In the genomic region with DNA sequence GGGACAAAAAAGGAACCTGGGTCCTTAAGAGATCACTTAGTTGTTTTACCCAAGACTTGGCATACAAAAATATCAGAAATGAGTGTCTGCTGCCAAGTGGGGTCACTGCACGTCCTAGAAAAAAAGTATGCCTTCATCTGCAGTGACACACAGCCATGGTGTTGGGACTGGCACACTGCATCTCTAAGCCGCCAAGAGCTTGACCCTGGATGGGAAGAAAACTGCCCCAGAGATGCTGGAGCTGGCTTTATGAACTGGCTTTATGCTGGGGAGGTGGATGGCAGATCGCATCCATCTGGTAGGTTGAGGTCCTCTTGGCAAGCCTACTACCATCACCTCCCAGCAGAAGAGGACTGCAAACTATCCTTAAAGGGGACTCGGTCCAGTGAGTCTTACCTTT, we compare ENCODE assay signal across 10 cellular contexts. TPM values are rescaled to one million over a fixed set of nuclear protein-coding genes. Genes with fewer than 3 reads are reported as not detected.
DNase-seq lines count a peak whose midpoint lies in the region; ATAC-seq, FAIRE-seq and TF ChIP-seq lines count a peak whose summit lies in the region.
"Had no signal": no experiment of that assay in that cellular context is flagged by ENCODE, and none has a peak within 500 bp of the region (broad histone marks: within the 10 kb centered on the region; RNA-seq: fewer than 3 reads in every experiment).

No MANE protein-coding gene starts in this region.

- SMC1A ChIA-PET in GM12878 (lab: Charles Lee; ENCODE audit: uncharacterized antibody, unreplicated experiment): interaction anchor here (1.0 to 18.8 kb wide), 9 partner anchors 8 to 51 kb away, joined by 3 to 300 read pairs (median 7); partner anchors contain the start of gene IRF1

- no peak overlapping the region for H3K4me3 ChIP-seq in GM12878
- peak overlapping the region in 1 of 2 donors; percentile 4 for H3K4me3 ChIP-seq in muscle layer of colon (ENCODE audit: low read depth in 1 of 2, low read length in 2 of 2)
- no peak overlapping the region for H3K4me3 ChIP-seq in upper lobe of right lung

- TF ChIP-seq POLR2A in GM12878 (IDR thresholded peaks at IDR 0.05; ENCODE audit: low read depth, low read length): no peak

- CTCF ChIA-PET in GM12878 (lab: Yijun Ruan, JAX): interaction anchor here (0.7 to 6.2 kb wide), 8 partner anchors 10 to 52 kb away, joined by 3 to 47 read pairs (median 4); no protein-coding TSS in a partner anchor

- in situ Hi-C loops in GM12878 (cut with MboI): no loop called here

- POLR2A ChIA-PET in GM12878 (lab: Charles Lee): interaction anchor here (1.1 to 6.1 kb wide), 8 partner anchors 9 to 40 kb away, joined by 3 to 76 read pairs (median 8); no protein-coding TSS in a partner anchor

- peak; percentile 54 for DNase-seq in activated effector memory CD4-positive, alpha-beta T cell treated with anti-CD3 and anti-CD28 coated beads, Interleukin-2, amount 50 U/mL, for 16 hours
- DNase-seq in activated effector memory CD4-positive, alpha-beta T cell treated with Interleukin-2 at 50 U/mL for 16 hours: no peak
- DNase-seq in GM12878 (ENCODE audit: low read depth, low spot score) (no peak), upper lobe of right lung (no peak), NCI-H226 (no peak), GM19238 (ENCODE audit: insufficient read length, low spot score) (no peak)
- DNase-seq: H7, NCI-H526 had no signal

- peaks cover 45% of the 10 kb centered on the region for H3K79me2 ChIP-seq in GM12878 (ENCODE audit: control insufficient read depth, insufficient read depth, low read length)

- ATAC-seq in GM12878 (no peak), upper lobe of right lung (no peak), GM18873 (IDR thresholded peaks at IDR 0.05; ENCODE audit: low FRiP score, unreplicated experiment) (no peak)

- H3K27me3 ChIP-seq in GM12878 (replicated peaks in 1 of 2; ENCODE audit: control insufficient read depth in 2 of 2, insufficient read depth in 2 of 2, low read length in 1 of 2) (no peaks in the 10 kb centered on the region), muscle layer of colon (ENCODE audit: control insufficient read depth in 1 of 2, insufficient read depth in 2 of 2, low read length in 2 of 2) (no peaks in the 10 kb centered on the region), upper lobe of right lung (no peaks in the 10 kb centered on the region)

- no peak for FAIRE-seq in GM12878 (lab: Jason Lieb, UNC)

- H3K4me2 ChIP-seq in GM12878 (ENCODE audit: control insufficient read depth, insufficient read depth): no peak overlapping the region

- peaks cover 9 to 16% of the 10 kb centered on the region in 2 experiments; a peak in 3 of 4 replicates for H3K36me3 ChIP-seq in GM12878 (ENCODE audit: control insufficient read depth in 2 of 2, insufficient read depth in 2 of 2, low read length in 1 of 2)
- peaks cover 5% of the 10 kb centered on the region for H3K36me3 ChIP-seq in muscle layer of colon (ENCODE audit: insufficient read depth, low read length)
- no peaks in the 10 kb centered on the region for H3K36me3 ChIP-seq in upper lobe of right lung

- H3K9ac ChIP-seq in GM12878 (ENCODE audit: control insufficient read depth, insufficient read depth, low read length): no peak overlapping the region
- no peak overlapping the region for H3K9ac ChIP-seq in muscle layer of colon (ENCODE audit: low read length)

- no peak overlapping the region for H2AFZ ChIP-seq in GM12878 (ENCODE audit: control insufficient read depth, low read depth, low read length)

- TF ChIP-seq RAD21 in GM12878 (IDR thresholded peaks at IDR 0.05; ENCODE audit: insufficient read depth, low read depth, low read length): no peak

- TF ChIP-seq CTCF in GM12878 (IDR thresholded peaks at IDR 0.05 in 2 of 3, conservative IDR thresholded peaks at IDR 0.05 in 1 of 3; ENCODE audit: control insufficient read depth in 2 of 3, extremely low read depth in 1 of 3, insufficient read depth in 1 of 3, low read depth in 3 of 3, low read length in 3 of 3): no peak
- no peak for TF ChIP-seq CTCF in upper lobe of right lung (IDR thresholded peaks at IDR 0.05)

- H3K9me3 ChIP-seq in GM12878 (replicated peaks; ENCODE audit: control insufficient read depth, insufficient read depth, low read length) (no peaks in the 10 kb centered on the region), muscle layer of colon (ENCODE audit: low read length) (no peaks in the 10 kb centered on the region), upper lobe of right lung (no peaks in the 10 kb centered on the region)

- intact Hi-C loops in GM12878 (cut with micrococcal nuclease; ENCODE audit: unreplicated experiment): no loop called here
- intact Hi-C loops in upper lobe of right lung (cut with DNase I): no loop called here

- H3K27ac ChIP-seq in GM12878 (ENCODE audit: control insufficient read depth, insufficient read depth) (peak overlapping the region; percentile 10; the same call in 1 of the 2 replicates), muscle layer of colon (ENCODE audit: low read depth, low read length) (peak overlapping the region; percentile 89), upper lobe of right lung (peak overlapping the region; percentile 67)

- H4K20me1 ChIP-seq in GM12878 (ENCODE audit: control insufficient read depth, insufficient read depth): 0 out of 2 replicates have a peak, but pooled peaks cover 2% of the 10 kb centered on the region

- TF ChIP-seq EP300 in GM12878 (IDR thresholded peaks at IDR 0.05; ENCODE audit: borderline replicate concordance in 1 of 2, control insufficient read depth in 1 of 2, low read depth in 2 of 2, low read length in 2 of 2): no peak

- peaks cover 28% of the 10 kb centered on the region for H3K4me1 ChIP-seq in GM12878 (ENCODE audit: control insufficient read depth, insufficient read depth, low read length)
- peaks cover 83% of the 10 kb centered on the region for H3K4me1 ChIP-seq in muscle layer of colon (ENCODE audit: insufficient read depth, low read length)
- peaks cover 66% of the 10 kb centered on the region for H3K4me1 ChIP-seq in upper lobe of right lung

- no TSS peak for BruUV-seq in GM12878 (replicated peaks; lab: Mats Ljungman, UMichigan)

- RAD21 ChIA-PET in GM12878 (lab: Charles Lee; ENCODE audit: unreplicated experiment): interaction anchor here (1.0 to 7.0 kb wide), 11 partner anchors 13 to 59 kb away, joined by 3 to 59 read pairs (median 9); partner anchors contain the start of gene IRF1

- WGBS in GM12878 (ENCODE audit: insufficient coverage, insufficient replicate concordance, low lambda C conversion rate, missing lambda C conversion rate): 74% methylated on average over 4 of the region's 4 CpGs

TF ChIP-seq in GM12878, 131 proteins besides CTCF, POLR2A, EP300 and RAD21 (continues in another document):
- TF ChIP-seq ZBED1 (IDR thresholded peaks at IDR 0.05; ENCODE audit: borderline replicate concordance): no peak
- no peak for TF ChIP-seq SRF (IDR thresholded peaks at IDR 0.05; ENCODE audit: low read depth in 2 of 2, low read length in 2 of 2)
- TF ChIP-seq FOXK2 (IDR thresholded peaks at IDR 0.05): no peak
- TF ChIP-seq ZSCAN29 (IDR thresholded peaks at IDR 0.05): no peak
- no peak for TF ChIP-seq BCLAF1 (IDR thresholded peaks at IDR 0.05)
- TF ChIP-seq KDM1A (IDR thresholded peaks at IDR 0.05; ENCODE audit: borderline replicate concordance): no peak

RNA-seq across cellular contexts. Expression of gene IRF1, which starts 51.6 kb away (rescaled TPM):
- total RNA-seq in GM12878 (2013; cell fraction: nucleolus; rRNA removed): 216 and 219 TPM in 2 replicates
- 29.9 and 30.5 TPM in 2 replicates for total RNA-seq in GM12878 (2014; rRNA removed)
- 41.9 and 45.3 TPM in 2 replicates for total RNA-seq in GM12878 (2014; rRNA removed; fragmentation: Illumina TruSeq; extraction: Trizol)
- total RNA-seq in GM12878 (2021): 68.0 and 74.1 TPM in 2 replicates
- polyA plus RNA-seq in GM12878 (2011; ENCODE audit: low read depth): 19.0 TPM
- 37.5 and 50.7 TPM in 2 replicates for polyA plus RNA-seq in GM12878 (2011; rRNA removed)
- polyA plus RNA-seq in GM12878 (2011; cell fraction: cytosol; rRNA removed): 60.7 and 77.3 TPM in 2 replicates
- polyA plus RNA-seq in GM12878 (2011; cell fraction: nucleus; rRNA removed): 156 and 160 TPM in 2 replicates
- 32.8 and 47.6 TPM in 2 replicates for polyA plus RNA-seq in GM12878 (2012)
- polyA plus RNA-seq in GM12878 (2014; fragmentation: Illumina TruSeq; extraction: Trizol): 45.9 and 48.6 TPM in 2 replicates
- polyA plus RNA-seq in GM12878 (2014; fragmentation: Nextera tagmentation; extraction: Ambion mirVana): 10 to 100 TPM in 1 of 2 experiments, 1 to 10 TPM in 1; 6.9 to 14.0 TPM
- 55.9 and 56.1 TPM in 2 replicates for polyA plus RNA-seq in GM12878 (2014; rRNA removed)
- 10 to 100 TPM; 62.1 to 65.0 TPM for polyA plus RNA-seq in GM12878 (2016; fragmentation: Nextera tagmentation; extraction: Ambion mirVana)
- 171 and 202 TPM in 2 replicates for polyA minus RNA-seq in GM12878 (2011; rRNA and poly(A)+ RNA removed)
- 47.0 and 51.0 TPM in 2 replicates for polyA minus RNA-seq in GM12878 (2011; cell fraction: cytosol; rRNA and poly(A)+ RNA removed)
- 234 and 331 TPM in 2 replicates for polyA minus RNA-seq in GM12878 (2011; cell fraction: nucleus; rRNA and poly(A)+ RNA removed)
- total RNA-seq in upper lobe of right lung: 59.5 TPM

Comparison
In these comparisons a context has a peak if more than half of its experiments do, and no peak if none do; other contexts are left out.
1. H3K27ac ChIP-seq: peak in every context shown above with its lines; median percentile 89 in muscle layer of colon; 67 in upper lobe of right lung; 10 in GM12878.